8 cellular contexts compared by ENCODE assay signal in the genomic region with DNA sequence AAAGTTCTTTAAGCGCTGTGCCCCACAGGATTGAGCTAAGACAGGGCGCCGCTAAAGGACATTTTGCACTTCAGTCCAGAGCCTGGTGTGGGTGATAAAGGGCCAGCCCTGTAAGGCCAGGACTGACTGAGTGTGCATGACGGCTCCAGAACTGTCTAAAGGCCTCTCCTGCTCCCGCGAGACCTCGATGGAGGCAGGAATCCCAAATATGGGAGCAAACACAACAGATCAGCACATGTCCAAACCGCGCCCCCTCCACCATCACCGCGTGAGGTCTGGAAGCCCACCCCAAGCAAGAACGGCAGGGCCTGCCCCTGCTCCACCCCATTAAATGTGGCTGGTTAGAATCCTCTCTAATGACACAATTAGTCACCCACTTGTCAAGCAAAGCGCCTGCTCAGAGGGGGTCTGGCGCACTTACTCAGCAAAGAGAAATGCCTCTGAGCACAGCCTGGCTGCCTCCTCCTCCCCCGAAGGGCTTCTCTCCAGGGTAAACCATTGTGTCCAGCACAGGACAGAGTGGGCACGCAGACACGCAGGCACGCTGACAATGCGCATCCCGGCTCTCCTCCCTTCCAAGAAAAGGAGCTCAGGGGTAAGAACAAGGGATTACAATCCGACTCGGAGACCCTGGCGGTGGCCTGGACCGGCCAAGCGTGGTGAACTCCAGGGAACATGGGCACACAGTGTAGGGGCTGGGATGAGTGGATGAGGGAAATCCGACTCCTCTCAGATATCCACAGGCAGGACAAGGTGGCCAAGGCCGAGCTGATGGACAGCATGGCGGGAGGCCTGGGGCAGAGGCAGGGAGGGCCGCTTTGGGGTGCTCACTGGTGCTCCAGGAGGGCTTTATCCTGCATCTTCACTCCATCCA. TPM values are rescaled to one million over a fixed set of nuclear protein-coding genes. Genes with fewer than 3 reads are reported as not detected.
DNase-seq lines count a peak whose midpoint lies in the region; ATAC-seq, FAIRE-seq and TF ChIP-seq lines count a peak whose summit lies in the region.

No MANE protein-coding gene starts in this region.

- H3K9ac ChIP-seq in DND-41 (ENCODE audit: low read depth, low read length) = no peak overlapping the region
- H3K9ac ChIP-seq in liver (ENCODE audit: low read depth in 1 of 2, low read length in 2 of 2) = no peak overlapping the region

- H3K27ac ChIP-seq in DND-41 (ENCODE audit: low read length) = no peak overlapping the region
- peak overlapping the region; percentile 5 to 61 for H3K27ac ChIP-seq in liver (ENCODE audit: low read depth in 1 of 2, low read length in 2 of 2)
- peak overlapping the region; percentile 88 for H3K27ac ChIP-seq in suprapubic skin

- ATAC-seq in DND-41 (ENCODE audit: insufficient read depth, low read depth) (no peak), GM21786 (IDR thresholded peaks at IDR 0.05; ENCODE audit: unreplicated experiment) (no peak)

- H3K4me3 ChIP-seq in DND-41 (ENCODE audit: low read depth in 1 of 2, low read length in 2 of 2) (no peak overlapping the region), liver (ENCODE audit: low read depth in 1 of 3, low read length in 3 of 3) (peak overlapping the region in 1 of 3 donors; percentile 68), suprapubic skin (peak overlapping the region; percentile 75)

- H3K36me3 ChIP-seq in DND-41 (ENCODE audit: insufficient read depth, low read length) (peaks cover 10% of the 10 kb centered on the region), liver (ENCODE audit: control insufficient read depth in 4 of 4, insufficient read depth in 3 of 4, low read depth in 1 of 4, low read length in 3 of 4) (peaks cover 0 to 5% (median 2%) of the 10 kb centered on the region in 4 donors), suprapubic skin (peaks cover 14% of the 10 kb centered on the region)

- H3K9me3 ChIP-seq in DND-41 (ENCODE audit: insufficient read depth, low read length, severe bottlenecking) (no peaks in the 10 kb centered on the region), liver (ENCODE audit: control insufficient read depth in 4 of 4, low read length in 3 of 4) (no peaks in the 10 kb centered on the region), suprapubic skin (no peaks in the 10 kb centered on the region)

- H3K4me1 ChIP-seq in DND-41 (ENCODE audit: insufficient read depth, low read length) = peaks cover 9% of the 10 kb centered on the region
- H3K4me1 ChIP-seq in liver (ENCODE audit: control insufficient read depth in 4 of 4, insufficient read depth in 4 of 4, low read length in 3 of 4) = peaks cover 0 to 11% (median 8%) of the 10 kb centered on the region in 4 donors
- peaks cover 32% of the 10 kb centered on the region for H3K4me1 ChIP-seq in suprapubic skin

- 84% methylated on average over 29 of the region's 29 CpGs for WGBS in liver
- WGBS in suprapubic skin = 38% methylated on average over 19 of the region's 29 CpGs

- H3K79me2 ChIP-seq in DND-41 (ENCODE audit: insufficient read depth, low read length) = no peaks in the 10 kb centered on the region

- peaks cover 29% of the 10 kb centered on the region for H3K27me3 ChIP-seq in DND-41 (ENCODE audit: insufficient read depth, low read length, poor library complexity)
- H3K27me3 ChIP-seq in liver (ENCODE audit: control insufficient read depth in 4 of 4, insufficient read depth in 4 of 4, low read length in 3 of 4) = no peaks in the 10 kb centered on the region
- no peaks in the 10 kb centered on the region for H3K27me3 ChIP-seq in suprapubic skin

- H3K4me2 ChIP-seq in DND-41 (ENCODE audit: insufficient read depth, low read length) = 0 out of 2 replicates have a peak overlapping the region, but pooled peaks have one; percentile 61

- FAIRE-seq in GM19239 (lab: Jason Lieb, UNC) = no peak

- no peak for TF ChIP-seq EP300 in suprapubic skin (IDR thresholded peaks at IDR 0.05)

- no peak overlapping the region for H2AFZ ChIP-seq in DND-41 (ENCODE audit: low read depth, low read length)

- no peak for TF ChIP-seq RAD21 in liver (IDR thresholded peaks at IDR 0.05)

- H4K20me1 ChIP-seq in DND-41 (ENCODE audit: insufficient read depth, low read length) = peaks cover 25% of the 10 kb centered on the region

- no peak for TF ChIP-seq POLR2A in suprapubic skin (IDR thresholded peaks at IDR 0.05)

- DNase-seq in DND-41 (no peak), NCI-H524 treated with DMSO at 0.1 percent for 48 hours (lab: John Stamatoyannopoulos, UW) (peak; percentile 32), dedifferentiated amniotic fluid mesenchymal stem cell (ENCODE audit: extremely low spot score) (peak; percentile 81), suprapubic skin (ENCODE audit: low spot score in 2 of 2) (peak; percentile 88), OCI-M2 (lab: John Stamatoyannopoulos, UW; ENCODE audit: unreplicated experiment) (no peak), GM19239 (ENCODE audit: insufficient read length, low spot score) (no peak)

- TF ChIP-seq CTCF in DND-41 (IDR thresholded peaks at IDR 0.05; ENCODE audit: borderline replicate concordance, extremely low read depth, low read length, poor library complexity, severe bottlenecking) (no peak), liver (IDR thresholded peaks at IDR 0.05; ENCODE audit: low read depth, low read length, missing input control) (no peak), suprapubic skin (IDR thresholded peaks at IDR 0.05) (no peak)

TF ChIP-seq in liver, 16 proteins besides CTCF, POLR2A, EP300 and RAD21:
- TF ChIP-seq FOXA1 (IDR thresholded peaks at IDR 0.05) = no peak
- TF ChIP-seq, protein P1, sequence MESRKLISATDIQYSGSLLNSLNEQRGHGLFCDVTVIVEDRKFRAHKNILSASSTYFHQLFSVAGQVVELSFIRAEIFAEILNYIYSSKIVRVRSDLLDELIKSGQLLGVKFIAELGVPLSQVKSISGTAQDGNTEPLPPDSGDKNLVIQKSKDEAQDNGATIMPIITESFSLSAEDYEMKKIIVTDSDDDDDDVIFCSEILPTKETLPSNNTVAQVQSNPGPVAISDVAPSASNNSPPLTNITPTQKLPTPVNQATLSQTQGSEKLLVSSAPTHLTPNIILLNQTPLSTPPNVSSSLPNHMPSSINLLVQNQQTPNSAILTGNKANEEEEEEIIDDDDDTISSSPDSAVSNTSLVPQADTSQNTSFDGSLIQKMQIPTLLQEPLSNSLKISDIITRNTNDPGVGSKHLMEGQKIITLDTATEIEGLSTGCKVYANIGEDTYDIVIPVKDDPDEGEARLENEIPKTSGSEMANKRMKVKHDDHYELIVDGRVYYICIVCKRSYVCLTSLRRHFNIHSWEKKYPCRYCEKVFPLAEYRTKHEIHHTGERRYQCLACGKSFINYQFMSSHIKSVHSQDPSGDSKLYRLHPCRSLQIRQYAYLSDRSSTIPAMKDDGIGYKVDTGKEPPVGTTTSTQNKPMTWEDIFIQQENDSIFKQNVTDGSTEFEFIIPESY (IDR thresholded peaks at IDR 0.05) = peak; percentile 90
TF ChIP-seq in liver: peak in this region for 1.

RNA-seq across cellular contexts. Expression of gene MXRA7, which starts 1.5 kb away (rescaled TPM):
- 10 to 100 TPM in 1 of 2 donors, 1 to 10 TPM in 1; 9.8 to 12.9 TPM for total RNA-seq in liver
- polyA plus RNA-seq in liver = 10 to 100 TPM in 1 of 2 donors, 1 to 10 TPM in 1; 4.8 to 22.1 TPM
- 10 to 100 TPM; 44.5 to 67.8 (median 56.9) TPM for total RNA-seq in suprapubic skin

RNA-seq across cellular contexts. Expression of gene JMJD6, which starts 17.1 kb away (rescaled TPM):
- total RNA-seq in liver (10 to 100 TPM; 10.6 to 16.1 TPM), suprapubic skin (10 to 100 TPM; 13.8 to 22.1 (median 17.7) TPM)
- 10 to 100 TPM in 1 of 2 donors, 1 to 10 TPM in 1; 9.9 to 11.8 TPM for polyA plus RNA-seq in liver

RNA-seq across cellular contexts. Expression of gene METTL23, which starts 17.3 kb away (rescaled TPM):
- total RNA-seq in liver (10 to 100 TPM; 15.6 to 17.4 TPM), suprapubic skin (10 to 100 TPM; 20.6 to 29.9 (median 23.0) TPM)
- 10 to 100 TPM; 26.8 to 37.2 TPM for polyA plus RNA-seq in liver

RNA-seq across cellular contexts. Expression of gene SRSF2, which starts 27.8 kb away (rescaled TPM):
- 100 to 1,000 TPM; 171 to 184 TPM for total RNA-seq in liver
- 100 to 1,000 TPM in 1 of 2 donors, 10 to 100 TPM in 1; 66.5 to 130 TPM for polyA plus RNA-seq in liver
- 100 to 1,000 TPM; 170 to 253 (median 186) TPM for total RNA-seq in suprapubic skin

RNA-seq across cellular contexts. Expression of gene MFSD11, which starts 28.6 kb away (rescaled TPM):
- total RNA-seq in liver (10 to 100 TPM; 24.6 to 26.9 TPM), suprapubic skin (10 to 100 TPM; 31.5 to 78.8 (median 37.2) TPM)
- polyA plus RNA-seq in liver = 10 to 100 TPM in 1 of 2 donors, 1 to 10 TPM in 1; 8.6 to 10.3 TPM

Comparison
In these comparisons a context has a peak if more than half of its experiments do, and no peak if none do; other contexts are left out.
1. DNase-seq: peak in NCI-H524 treated with DMSO at 0.1 percent for 48 hours (single experiment), dedifferentiated amniotic fluid mesenchymal stem cell (single experiment) and suprapubic skin (2 of 2); none in DND-41 (single experiment), OCI-M2 (single experiment) and GM19239 (single experiment).